Comparison of ENCODE assay signal across 9 cellular contexts in the genomic region with DNA sequence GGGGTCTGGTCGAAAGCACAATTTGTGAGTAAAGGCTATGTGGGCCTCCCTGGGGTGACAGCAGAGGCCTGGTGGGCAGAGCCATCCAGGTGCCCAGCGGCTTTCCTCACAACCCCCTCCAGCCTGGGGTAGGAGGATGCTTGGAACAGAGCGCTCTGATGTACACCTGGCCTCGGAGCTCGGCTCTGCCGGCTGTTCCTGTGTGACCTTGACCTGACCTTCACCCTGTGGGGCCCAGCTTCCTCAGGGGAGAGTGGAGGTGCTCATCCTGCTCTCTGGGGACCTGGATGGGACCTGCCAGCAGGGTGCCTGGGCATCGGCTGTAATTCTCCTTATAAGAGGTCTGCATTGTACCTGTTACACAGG. TPM values are rescaled to one million over a fixed set of nuclear protein-coding genes. Genes with fewer than 3 reads are reported as not detected.
DNase-seq lines count a peak whose midpoint lies in the region; ATAC-seq and TF ChIP-seq lines count a peak whose summit lies in the region.
"Had no signal": no experiment of that assay in that cellular context is flagged by ENCODE, and none has a peak within 500 bp of the region (broad histone marks: within the 10 kb centered on the region; RNA-seq: fewer than 3 reads in every experiment).

No MANE protein-coding gene starts in this region.

- no peak overlapping the region for H3K9ac ChIP-seq in Loucy (ENCODE audit: low read depth, low read length, poor library complexity, severe bottlenecking)

- H4K20me1 ChIP-seq in Loucy (ENCODE audit: insufficient read depth, low read length, poor library complexity, severe bottlenecking), result no peaks in the 10 kb centered on the region

- H3K4me3 ChIP-seq in Loucy (ENCODE audit: low read length, poor library complexity, severe bottlenecking), result no peak overlapping the region
- peak overlapping the region; percentile 54 to 68 (median 58) for H3K4me3 ChIP-seq in esophagus muscularis mucosa
- H3K4me3 ChIP-seq in aorta (ENCODE audit: low read length in 2 of 2), result no peak overlapping the region

- no peaks in the 10 kb centered on the region for H3K79me2 ChIP-seq in Loucy (ENCODE audit: insufficient read depth, low read length)

- 60% methylated on average over 1 of the region's 7 CpGs for WGBS in esophagus muscularis mucosa
- WGBS in aorta, 2 donors, result 29 to 33% methylated on average over 7 of the region's 7 CpGs

- H3K4me1 Mint-ChIP-seq in activated T-cell treated with anti-CD3 and anti-CD28 coated beads, Interleukin-2, amount 50 U/mL, for 4 hours (ENCODE audit: low read depth), result peaks cover 13% of the 10 kb centered on the region
- peaks cover 28% of the 10 kb centered on the region for H3K4me1 Mint-ChIP-seq in stimulated activated effector memory CD8-positive, alpha-beta T cell treated with anti-CD3 and anti-CD28 coated beads, Interleukin-12 subunit alpha, Interleukin-12 subunit beta, amount 100 ng/mL, for 72 hours

- no peaks in the 10 kb centered on the region for H3K36me3 ChIP-seq in Loucy (ENCODE audit: insufficient read depth, low read length)
- no peaks in the 10 kb centered on the region for H3K36me3 ChIP-seq in esophagus muscularis mucosa
- no peaks in the 10 kb centered on the region for H3K36me3 ChIP-seq in aorta (ENCODE audit: control insufficient read depth in 1 of 2, insufficient read depth in 2 of 2, low read length in 1 of 2)
- H3K36me3 ChIP-seq: transverse colon had no signal

- H3K9me3 ChIP-seq in Loucy (ENCODE audit: insufficient read depth, low read depth, low read length) (no peaks in the 10 kb centered on the region), esophagus muscularis mucosa (no peaks in the 10 kb centered on the region), aorta (ENCODE audit: control insufficient read depth, low read length) (no peaks in the 10 kb centered on the region)
- H3K9me3 ChIP-seq: transverse colon had no signal

- H3K4me1 ChIP-seq in Loucy (ENCODE audit: insufficient read depth, low read length, poor library complexity, severe bottlenecking), result peaks cover 18% of the 10 kb centered on the region
- H3K4me1 ChIP-seq in esophagus muscularis mucosa, result peaks cover 16 to 23% (median 20%) of the 10 kb centered on the region in 4 donors
- no peaks in the 10 kb centered on the region for H3K4me1 ChIP-seq in aorta (ENCODE audit: control insufficient read depth in 1 of 2, insufficient read depth in 2 of 2, low read length in 2 of 2)

- no peaks in the 10 kb centered on the region for H3K36me3 Mint-ChIP-seq in activated T-cell treated with anti-CD3 and anti-CD28 coated beads, Interleukin-2, amount 50 U/mL, for 4 hours (ENCODE audit: insufficient read depth)
- H3K36me3 Mint-ChIP-seq in stimulated activated effector memory CD8-positive, alpha-beta T cell treated with anti-CD3 and anti-CD28 coated beads, Interleukin-12 subunit alpha, Interleukin-12 subunit beta, amount 100 ng/mL, for 72 hours, result no peaks in the 10 kb centered on the region

- peak overlapping the region; percentile 36 for H3K4me2 ChIP-seq in Loucy (ENCODE audit: low read depth, low read length, poor library complexity, severe bottlenecking)

- no peak overlapping the region for H3K27ac Mint-ChIP-seq in stimulated activated effector memory CD8-positive, alpha-beta T cell treated with anti-CD3 and anti-CD28 coated beads, Interleukin-12 subunit alpha, Interleukin-12 subunit beta, amount 100 ng/mL, for 72 hours

- no peaks in the 10 kb centered on the region for H3F3A ChIP-seq in Loucy (ENCODE audit: low read depth)

- H3K9me2 ChIP-seq in Loucy (replicated peaks; ENCODE audit: low read depth, low read length), result no peaks in the 10 kb centered on the region

- TF ChIP-seq EP300 in esophagus muscularis mucosa (IDR thresholded peaks at IDR 0.05), result no peak

- H3K4me3 Mint-ChIP-seq in activated T-cell treated with anti-CD3 and anti-CD28 coated beads, Interleukin-2, amount 50 U/mL, for 4 hours, result peak overlapping the region; percentile 49
- peak overlapping the region; percentile 70 for H3K4me3 Mint-ChIP-seq in stimulated activated effector memory CD8-positive, alpha-beta T cell treated with anti-CD3 and anti-CD28 coated beads, Interleukin-12 subunit alpha, Interleukin-12 subunit beta, amount 100 ng/mL, for 72 hours

- no peak for TF ChIP-seq POLR2A in esophagus muscularis mucosa (IDR thresholded peaks at IDR 0.05; ENCODE audit: low read depth)

- H3K27me3 ChIP-seq in Loucy (ENCODE audit: insufficient read depth, low read length, poor library complexity, severe bottlenecking) (no peaks in the 10 kb centered on the region), esophagus muscularis mucosa (peaks cover 0 to 30% (median 0%) of the 10 kb centered on the region in 4 donors), aorta (ENCODE audit: control insufficient read depth in 1 of 2, insufficient read depth in 2 of 2, low read length in 1 of 2) (no peaks in the 10 kb centered on the region)

- DNase-seq in activated T-cell treated with anti-CD3 and anti-CD28 coated beads, Interleukin-2, amount 50 U/mL, for 4 hours, result no peak
- no peak for DNase-seq in activated T-cell treated with anti-CD3 and anti-CD28 coated beads, Interleukin-2, amount 50 U/mL, for 1 hour
- DNase-seq in esophagus muscularis mucosa (ENCODE audit: extremely low spot score) (no peak), aorta (no peak), iPS-NIHi7 (ENCODE audit: extremely low spot score) (no peak)
- DNase-seq in stimulated activated effector memory CD8-positive, alpha-beta T cell treated with anti-CD3 and anti-CD28 coated beads, Interleukin-12 subunit alpha, Interleukin-12 subunit beta, amount 100 ng/mL, for 72 hours (ENCODE audit: low spot score in 2 of 2), result no peak

- ATAC-seq in activated T-cell treated with anti-CD3 and anti-CD28 coated beads, Interleukin-2, amount 50 U/mL, for 4 hours, result peak in 1 of 2 donors; percentile 1
- ATAC-seq in stimulated activated effector memory CD8-positive, alpha-beta T cell treated with anti-CD3 and anti-CD28 coated beads, Interleukin-12 subunit alpha, Interleukin-12 subunit beta, amount 100 ng/mL, for 72 hours, result no peak
- ATAC-seq in aorta (ENCODE audit: low FRiP score), result no peak
- no peak for ATAC-seq in GM19328 (IDR thresholded peaks at IDR 0.05; ENCODE audit: unreplicated experiment)

- H3K27me3 Mint-ChIP-seq in activated T-cell treated with anti-CD3 and anti-CD28 coated beads, Interleukin-2, amount 50 U/mL, for 4 hours (ENCODE audit: low read depth), result peaks cover 29% of the 10 kb centered on the region

- no peak overlapping the region for H2AFZ ChIP-seq in Loucy (ENCODE audit: low read length)

- TF ChIP-seq CTCF in Loucy (conservative IDR thresholded peaks at IDR 0.05; ENCODE audit: low read length) (no peak), esophagus muscularis mucosa (IDR thresholded peaks at IDR 0.05) (no peak)

- H3K27ac ChIP-seq in esophagus muscularis mucosa (replicated peaks in 1 of 4) (no peak overlapping the region), aorta (ENCODE audit: low read depth in 1 of 2, low read length in 2 of 2) (no peak overlapping the region)
- H3K27ac ChIP-seq: transverse colon had no signal

- intact Hi-C loops in esophagus muscularis mucosa (cut with DNase I) (loop anchor here (1.0 to 10.0 kb wide), 3 partner anchors 237 to 471 kb away; a partner anchor contains a TSS), aorta (cut with DNase I) (loop anchor here (1.0 to 10.0 kb wide), 4 partner anchors 239 to 353 kb away; no protein-coding TSS in a partner anchor)

- H3K9me3 Mint-ChIP-seq in activated T-cell treated with anti-CD3 and anti-CD28 coated beads, Interleukin-2, amount 50 U/mL, for 4 hours, result no peaks in the 10 kb centered on the region
- H3K9me3 Mint-ChIP-seq in stimulated activated effector memory CD8-positive, alpha-beta T cell treated with anti-CD3 and anti-CD28 coated beads, Interleukin-12 subunit alpha, Interleukin-12 subunit beta, amount 100 ng/mL, for 72 hours, result no peaks in the 10 kb centered on the region

RNA-seq across cellular contexts. Expression of a gene that starts 28.9 kb away (rescaled TPM):
- total RNA-seq in activated T-cell treated with anti-CD3 and anti-CD28 coated beads, Interleukin-2, amount 50 U/mL, for 4 hours, result under 1 TPM; 0.13 to 0.41 (median 0.13) TPM
- total RNA-seq in esophagus muscularis mucosa (1 to 10 TPM; 1.7 to 4.0 (median 3.0) TPM), aorta (1 to 10 TPM in 1 of 2 donors, under 1 TPM in 1; 0.29 to 2.5 TPM)
- polyA plus RNA-seq in aorta, result under 1 TPM in 1 of 2 donors, not detected in 1; 0.25 TPM

RNA-seq across cellular contexts. Expression of a gene that starts 32.5 kb away (rescaled TPM):
- total RNA-seq in activated T-cell treated with anti-CD3 and anti-CD28 coated beads, Interleukin-2, amount 50 U/mL, for 4 hours, result 10 to 100 TPM; 14.7 to 19.5 (median 15.5) TPM
- total RNA-seq in esophagus muscularis mucosa (10 to 100 TPM; 25.6 to 39.5 (median 33.9) TPM), aorta (10 to 100 TPM; 32.7 to 35.8 TPM)
- 10 to 100 TPM; 18.2 to 20.1 TPM for polyA plus RNA-seq in aorta

Comparison
In these comparisons a context has a peak if more than half of its experiments do, and no peak if none do; other contexts are left out.
1. H3K4me3 ChIP-seq: peak in esophagus muscularis mucosa (4 of 4); none in Loucy (single experiment) and aorta (0 of 2).